In genomic region chr11:88175004-88175706, GRCh38 we compare ENCODE assay signal across 8 cellular contexts. TPM values are rescaled to one million over a fixed set of nuclear protein-coding genes. Genes with fewer than 3 reads are reported as not detected.
DNase-seq lines count a peak whose midpoint lies in the region; ATAC-seq and TF ChIP-seq lines count a peak whose summit lies in the region.

TSS of gene RAB38 (minus strand) at chr11:88175443. CDS start at chr11:88175384, 59 bp downstream.

- H3K27ac ChIP-seq in BLaER1 (peak within 1 kb of the TSS; percentile 47; the same call in 1 of the 2 replicates), esophagus squamous epithelium (peak within 1 kb of the TSS; percentile 84 to 93 (median 90)), vagina (peak within 1 kb of the TSS; percentile 59)

- CTCF ChIA-PET in activated CD8-positive, alpha-beta T cell treated with anti-CD3 and anti-CD28 coated beads, Interleukin-2, amount 10 ng/mL, durations not matched to agents 7 days and 5 days (lab: Charles Lee), result no interaction called here

- ATAC-seq in GM19043 (IDR thresholded peaks at IDR 0.05; ENCODE audit: low read depth, unreplicated experiment), result peak; percentile 30
- peak; percentile 30 for ATAC-seq in HG03439 (IDR thresholded peaks at IDR 0.05; ENCODE audit: unreplicated experiment)
- ATAC-seq in activated CD8-positive, alpha-beta T cell treated with anti-CD3 and anti-CD28 coated beads, Interleukin-2, amount 10 ng/mL, durations not matched to agents 7 days and 5 days, result peak; percentile 63

- TF ChIP-seq POLR2A in esophagus squamous epithelium (IDR thresholded peaks at IDR 0.05) (peak in 1 of 4 donors; percentile 2), vagina (IDR thresholded peaks at IDR 0.05) (no peak)

- DNase-seq in activated CD8-positive, alpha-beta T cell treated with anti-CD3 and anti-CD28 coated beads, Interleukin-2, amount 10 ng/mL, durations not matched to agents 7 days and 5 days, result peak; percentile 30
- DNase-seq in esophagus squamous epithelium (lab: John Stamatoyannopoulos, UW) (no peak), neural crest cell (ENCODE audit: low read depth, low spot score) (peak; percentile 20), vagina (ENCODE audit: extremely low spot score in 2 of 2) (no peak), SW480 (ENCODE audit: low spot score) (no peak)

- H3K9me3 ChIP-seq in BLaER1 (no peaks in the 10 kb centered on the region), esophagus squamous epithelium (no peaks in the 10 kb centered on the region), vagina (no peaks in the 10 kb centered on the region)

- POLR2A ChIA-PET in activated CD8-positive, alpha-beta T cell treated with anti-CD3 and anti-CD28 coated beads, Interleukin-2, amount 10 ng/mL, durations not matched to agents 7 days and 5 days (lab: Charles Lee), result no interaction called here

- H3K4me2 ChIP-seq in BLaER1, result peak within 1 kb of the TSS; percentile 97

- no peaks in the 10 kb centered on the region for H3K9me3 Mint-ChIP-seq in activated CD8-positive, alpha-beta T cell treated with anti-CD3 and anti-CD28 coated beads, Interleukin-2, amount 10 ng/mL, durations not matched to agents 7 days and 5 days (ENCODE audit: insufficient read depth)
- H3K9me3 Mint-ChIP-seq in neural crest cell, result no peaks in the 10 kb centered on the region

- H3K27me3 ChIP-seq in BLaER1 (no peaks in the 10 kb centered on the region), esophagus squamous epithelium (no peaks in the 10 kb centered on the region), vagina (no peaks in the 10 kb centered on the region)

- peak within 1 kb of the TSS; percentile 69 for H3K4me3 ChIP-seq in BLaER1
- H3K4me3 ChIP-seq in esophagus squamous epithelium, result peak within 1 kb of the TSS; percentile 50 to 67 (median 60)
- H3K4me3 ChIP-seq in vagina, result peak within 1 kb of the TSS; percentile 53 to 58

- H3K27me3 Mint-ChIP-seq in activated CD8-positive, alpha-beta T cell treated with anti-CD3 and anti-CD28 coated beads, Interleukin-2, amount 10 ng/mL, durations not matched to agents 7 days and 5 days (ENCODE audit: low read depth), result no peaks in the 10 kb centered on the region
- H3K27me3 Mint-ChIP-seq in neural crest cell (ENCODE audit: low read depth), result peaks cover 13% of the 10 kb centered on the region

- peak within 1 kb of the TSS; percentile 69 for H3K27ac Mint-ChIP-seq in activated CD8-positive, alpha-beta T cell treated with anti-CD3 and anti-CD28 coated beads, Interleukin-2, amount 10 ng/mL, durations not matched to agents 7 days and 5 days
- H3K27ac Mint-ChIP-seq in neural crest cell (ENCODE audit: unreplicated experiment), result no peak within 1 kb of the TSS

- peaks cover 23% of the 10 kb centered on the region for H3K4me1 ChIP-seq in BLaER1
- H3K4me1 ChIP-seq in esophagus squamous epithelium, result peaks cover 8 to 99% (median 14%) of the 10 kb centered on the region in 3 donors
- H3K4me1 ChIP-seq in vagina, result peaks cover 71% of the 10 kb centered on the region

- peak within 1 kb of the TSS; percentile 49 for H3K9ac ChIP-seq in BLaER1

- peak within 1 kb of the TSS; percentile 75 for H3K4me3 Mint-ChIP-seq in activated CD8-positive, alpha-beta T cell treated with anti-CD3 and anti-CD28 coated beads, Interleukin-2, amount 10 ng/mL, durations not matched to agents 7 days and 5 days
- H3K4me3 Mint-ChIP-seq in neural crest cell, result peak within 1 kb of the TSS; percentile 89

- H3K4me1 Mint-ChIP-seq in activated CD8-positive, alpha-beta T cell treated with anti-CD3 and anti-CD28 coated beads, Interleukin-2, amount 10 ng/mL, durations not matched to agents 7 days and 5 days (ENCODE audit: low read depth), result peaks cover 45% of the 10 kb centered on the region
- peaks cover 20% of the 10 kb centered on the region for H3K4me1 Mint-ChIP-seq in neural crest cell

- intact Hi-C loops in esophagus squamous epithelium (cut with DNase I) (no loop called here), vagina (cut with DNase I) (no loop called here)

- no peaks in the 10 kb centered on the region for H4K20me1 ChIP-seq in BLaER1

- TF ChIP-seq CTCF in esophagus squamous epithelium (IDR thresholded peaks at IDR 0.05) (no peak), neural crest cell (conservative IDR thresholded peaks at IDR 0.05) (peak; percentile 19), vagina (IDR thresholded peaks at IDR 0.05) (no peak)

- no peaks in the 10 kb centered on the region for H3K36me3 Mint-ChIP-seq in activated CD8-positive, alpha-beta T cell treated with anti-CD3 and anti-CD28 coated beads, Interleukin-2, amount 10 ng/mL, durations not matched to agents 7 days and 5 days (ENCODE audit: low read depth)
- no peaks in the 10 kb centered on the region for H3K36me3 Mint-ChIP-seq in neural crest cell (ENCODE audit: low read depth)

- 0% methylated on average over 4 to 10 of the region's 50 CpGs for WGBS in esophagus squamous epithelium, 2 donors

- no peaks in the 10 kb centered on the region for H3K36me3 ChIP-seq in BLaER1
- no peaks in the 10 kb centered on the region for H3K36me3 ChIP-seq in esophagus squamous epithelium
- no peaks in the 10 kb centered on the region for H3K36me3 ChIP-seq in vagina

RNA-seq across cellular contexts. Expression of gene RAB38, which starts in this region (rescaled TPM):
- total RNA-seq in activated CD8-positive, alpha-beta T cell treated with anti-CD3 and anti-CD28 coated beads, Interleukin-2, amount 10 ng/mL, durations not matched to agents 7 days and 5 days, result under 1 TPM; 0.70 to 0.82 TPM
- total RNA-seq in esophagus squamous epithelium (100 to 1,000 TPM in 1 of 4 donors, 10 to 100 TPM in 3; 23.4 to 105 (median 65.1) TPM), neural crest cell (3.6 and 4.7 TPM in 2 replicates), vagina (24.1 TPM)

Comparison
In these comparisons a context has a peak if more than half of its experiments do, and no peak if none do; other contexts are left out.
1. Peak in DNase-seq and ATAC-seq in activated CD8-positive, alpha-beta T cell treated with anti-CD3 and anti-CD28 coated beads, Interleukin-2, amount 10 ng/mL, durations not matched to agents 7 days and 5 days; RNA of the gene not detected or under 1 TPM.